ENCODE assay signal across 9 cellular contexts in the genomic region with DNA sequence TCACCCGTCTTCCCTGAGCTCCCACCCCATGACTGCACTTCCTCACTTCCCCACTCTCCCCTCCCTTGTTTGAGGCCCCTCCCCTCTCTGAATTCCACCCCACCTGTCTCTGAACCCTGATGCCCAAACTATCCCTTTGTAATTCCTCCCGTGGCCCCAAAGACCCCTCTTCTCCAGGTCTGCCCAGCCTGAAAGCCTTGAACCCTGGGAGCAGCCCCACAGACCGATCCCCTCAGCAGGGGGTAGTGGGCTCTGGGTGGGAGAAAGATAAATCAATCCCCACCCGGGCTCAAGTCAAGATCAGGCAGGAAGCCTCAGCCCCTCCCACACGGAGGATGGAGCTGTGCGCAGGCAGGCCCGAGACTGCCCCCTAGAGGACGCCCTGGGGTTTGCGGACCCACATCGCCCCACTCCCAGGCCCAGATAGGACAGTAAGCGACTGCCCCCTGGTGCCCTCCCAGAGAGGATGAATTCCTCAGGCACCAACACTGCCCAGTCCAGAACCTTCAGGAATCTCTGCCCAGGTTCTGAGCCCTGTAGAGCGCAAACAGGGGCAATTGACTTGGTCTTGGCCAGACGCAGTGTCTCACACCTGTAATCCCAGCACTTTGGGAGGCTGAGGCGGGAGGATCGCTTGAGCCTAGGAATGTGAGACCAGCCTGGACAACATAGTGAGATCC. TPM values are rescaled to one million over a fixed set of nuclear protein-coding genes. Genes with fewer than 3 reads are reported as not detected.
A peak's percentile ranks its signal among the peaks of the same experiment; 100 is the strongest.
DNase-seq lines count a peak whose midpoint lies in the region; ATAC-seq, FAIRE-seq and TF ChIP-seq lines count a peak whose summit lies in the region.
"Had no signal": no experiment of that assay in that cellular context is flagged by ENCODE, and none has a peak within 500 bp of the region (broad histone marks: within the 10 kb centered on the region; RNA-seq: fewer than 3 reads in every experiment).

No MANE protein-coding gene starts in this region.

- no peaks in the 10 kb centered on the region for H3K27me3 Mint-ChIP-seq in neural crest cell (ENCODE audit: low read depth)
- no peaks in the 10 kb centered on the region for H3K27me3 Mint-ChIP-seq in stimulated activated naive CD8-positive, alpha-beta T cell treated with anti-CD3 and anti-CD28 coated beads, Interleukin-15, amount 100 ng/mL, for 72 hours

- no peaks in the 10 kb centered on the region for H3K36me3 Mint-ChIP-seq in neural crest cell (ENCODE audit: low read depth)

- H3K4me1 ChIP-seq in GM23248 (ENCODE audit: insufficient read depth), result peaks cover 5% of the 10 kb centered on the region; the same call in 1 of the 2 replicates
- H3K4me1 ChIP-seq in Loucy (ENCODE audit: insufficient read depth, low read length, poor library complexity, severe bottlenecking), result peaks cover 14% of the 10 kb centered on the region

- no peaks in the 10 kb centered on the region for H3K9me2 ChIP-seq in GM23248 (ENCODE audit: insufficient read depth)
- H3K9me2 ChIP-seq in Loucy (replicated peaks; ENCODE audit: low read depth, low read length), result no peaks in the 10 kb centered on the region

- peak; percentile 100 for TF ChIP-seq CTCF in Loucy (conservative IDR thresholded peaks at IDR 0.05; ENCODE audit: low read length)
- TF ChIP-seq CTCF in neural crest cell (conservative IDR thresholded peaks at IDR 0.05), result peak; percentile 99

- no peak overlapping the region for H3K4me2 ChIP-seq in GM23248 (ENCODE audit: unreplicated experiment)
- peak overlapping the region; percentile 65 for H3K4me2 ChIP-seq in Loucy (ENCODE audit: low read depth, low read length, poor library complexity, severe bottlenecking)

- in situ Hi-C loops in GM23248 (cut with MboI), result loop anchor here (5.0 kb wide), 1 partner anchor 132 kb away; no protein-coding TSS in a partner anchor

- no peaks in the 10 kb centered on the region for H3K9me3 Mint-ChIP-seq in neural crest cell
- no peaks in the 10 kb centered on the region for H3K9me3 Mint-ChIP-seq in stimulated activated naive CD8-positive, alpha-beta T cell treated with anti-CD3 and anti-CD28 coated beads, Interleukin-15, amount 100 ng/mL, for 72 hours

- H4K20me1 ChIP-seq in GM23248 (ENCODE audit: insufficient read depth) (no peaks in the 10 kb centered on the region), Loucy (ENCODE audit: insufficient read depth, low read length, poor library complexity, severe bottlenecking) (peaks cover 2% of the 10 kb centered on the region)

- H3K4me3 ChIP-seq in GM23248, result no peak overlapping the region
- H3K4me3 ChIP-seq in Loucy (ENCODE audit: low read length, poor library complexity, severe bottlenecking), result peak overlapping the region; percentile 60

- peak; percentile 26 for FAIRE-seq in RCC 7860 (lab: Jason Lieb, UNC)

- peak overlapping the region; percentile 75; the same call in 1 of the 2 replicates for H2AFZ ChIP-seq in GM23248
- H2AFZ ChIP-seq in Loucy (ENCODE audit: low read length), result peak overlapping the region; percentile 97

- peak overlapping the region; percentile 77 for H3K4me3 Mint-ChIP-seq in neural crest cell
- H3K4me3 Mint-ChIP-seq in stimulated activated naive CD8-positive, alpha-beta T cell treated with anti-CD3 and anti-CD28 coated beads, Interleukin-15, amount 100 ng/mL, for 72 hours, result peak overlapping the region; percentile 69 to 86

- H3K4me1 Mint-ChIP-seq in neural crest cell, result peaks cover 27% of the 10 kb centered on the region
- peaks cover 26% of the 10 kb centered on the region for H3K4me1 Mint-ChIP-seq in stimulated activated naive CD8-positive, alpha-beta T cell treated with anti-CD3 and anti-CD28 coated beads, Interleukin-15, amount 100 ng/mL, for 72 hours

- H3K79me2 ChIP-seq in GM23248 (ENCODE audit: insufficient read depth) (0 out of 2 replicates have a peak, but pooled peaks cover under 1% of the 10 kb centered on the region), Loucy (ENCODE audit: insufficient read depth, low read length) (peaks cover 4% of the 10 kb centered on the region; the same call in 1 of the 2 replicates)

- H3K36me3 ChIP-seq in GM23248 (ENCODE audit: low read depth) (no peaks in the 10 kb centered on the region), Loucy (ENCODE audit: insufficient read depth, low read length) (no peaks in the 10 kb centered on the region)

- H3K27ac Mint-ChIP-seq in neural crest cell (ENCODE audit: unreplicated experiment), result no peak overlapping the region
- H3K27ac Mint-ChIP-seq in stimulated activated naive CD8-positive, alpha-beta T cell treated with anti-CD3 and anti-CD28 coated beads, Interleukin-15, amount 100 ng/mL, for 72 hours, result peak overlapping the region; percentile 93 to 94

- no peak overlapping the region for H3K9ac ChIP-seq in GM23248
- H3K9ac ChIP-seq in Loucy (ENCODE audit: low read depth, low read length, poor library complexity, severe bottlenecking), result peak overlapping the region; percentile 49

- ATAC-seq in stimulated activated naive CD8-positive, alpha-beta T cell treated with anti-CD3 and anti-CD28 coated beads, Interleukin-15, amount 100 ng/mL, for 72 hours, result peak; percentile 65

- H3F3A ChIP-seq in GM23248 (ENCODE audit: insufficient read depth), result peaks cover 4% of the 10 kb centered on the region
- no peaks in the 10 kb centered on the region for H3F3A ChIP-seq in Loucy (ENCODE audit: low read depth)

- H3K27me3 ChIP-seq in GM23248 (replicated peaks; ENCODE audit: insufficient read depth) (no peaks in the 10 kb centered on the region), Loucy (ENCODE audit: insufficient read depth, low read length, poor library complexity, severe bottlenecking) (no peaks in the 10 kb centered on the region)

- no peaks in the 10 kb centered on the region for H3K9me3 ChIP-seq in GM23248 (ENCODE audit: low read depth)
- H3K9me3 ChIP-seq in Loucy (ENCODE audit: insufficient read depth, low read depth, low read length), result no peaks in the 10 kb centered on the region

- WGBS in GM23248 (ENCODE audit: low coverage in 1 of 2, low lambda C conversion rate in 2 of 2, missing lambda C conversion rate in 2 of 2), 2 experiments, result 8 to 13% methylated on average over 15 of the region's 15 CpGs

- no peak overlapping the region for H3K27ac ChIP-seq in GM23248
- H3K27ac ChIP-seq: epithelial cell of prostate had no signal

- peak; percentile 84 for DNase-seq in DMS153 (lab: John Stamatoyannopoulos, UW)
- peak; percentile 93 for DNase-seq in GM23248
- peak; percentile 93 for DNase-seq in RCC 7860 (ENCODE audit: low spot score)
- DNase-seq in activated T-helper 1 cell treated with Interleukin-2 at 50 U/mL for 16 hours (ENCODE audit: low read depth), result peak; percentile 93
- peak; percentile 91 for DNase-seq in fibroblast of peridontal ligament (ENCODE audit: extremely low read depth)
- peak; percentile 99 for DNase-seq in neural crest cell (ENCODE audit: low read depth, low spot score)
- DNase-seq in stimulated activated naive CD8-positive, alpha-beta T cell treated with anti-CD3 and anti-CD28 coated beads, Interleukin-15, amount 100 ng/mL, for 72 hours, result peak; percentile 95

RNA-seq across cellular contexts. Expression of a gene that starts 11.7 kb away (rescaled TPM):
- 79.5 and 96.5 TPM in 2 replicates for total RNA-seq in GM23248 (2014; rRNA removed; shearing (Covaris generic))
- polyA plus RNA-seq in GM23248 (2016; fragmentation: Nextera tagmentation; extraction: Ambion mirVana), result 1,542 and 1,564 TPM in 2 replicates
- total RNA-seq in neural crest cell, result 57.1 and 67.2 TPM in 2 replicates

RNA-seq across cellular contexts. Expression of a gene that starts 44.6 kb away (rescaled TPM):
- 56.0 TPM in 2 replicates for total RNA-seq in GM23248 (2014; rRNA removed; shearing (Covaris generic))
- 28.1 and 28.4 TPM in 2 replicates for polyA plus RNA-seq in GM23248 (2016; fragmentation: Nextera tagmentation; extraction: Ambion mirVana)
- 200 and 209 TPM in 2 replicates for total RNA-seq in neural crest cell
